8 cellular contexts compared by ENCODE assay signal in the genomic region with DNA sequence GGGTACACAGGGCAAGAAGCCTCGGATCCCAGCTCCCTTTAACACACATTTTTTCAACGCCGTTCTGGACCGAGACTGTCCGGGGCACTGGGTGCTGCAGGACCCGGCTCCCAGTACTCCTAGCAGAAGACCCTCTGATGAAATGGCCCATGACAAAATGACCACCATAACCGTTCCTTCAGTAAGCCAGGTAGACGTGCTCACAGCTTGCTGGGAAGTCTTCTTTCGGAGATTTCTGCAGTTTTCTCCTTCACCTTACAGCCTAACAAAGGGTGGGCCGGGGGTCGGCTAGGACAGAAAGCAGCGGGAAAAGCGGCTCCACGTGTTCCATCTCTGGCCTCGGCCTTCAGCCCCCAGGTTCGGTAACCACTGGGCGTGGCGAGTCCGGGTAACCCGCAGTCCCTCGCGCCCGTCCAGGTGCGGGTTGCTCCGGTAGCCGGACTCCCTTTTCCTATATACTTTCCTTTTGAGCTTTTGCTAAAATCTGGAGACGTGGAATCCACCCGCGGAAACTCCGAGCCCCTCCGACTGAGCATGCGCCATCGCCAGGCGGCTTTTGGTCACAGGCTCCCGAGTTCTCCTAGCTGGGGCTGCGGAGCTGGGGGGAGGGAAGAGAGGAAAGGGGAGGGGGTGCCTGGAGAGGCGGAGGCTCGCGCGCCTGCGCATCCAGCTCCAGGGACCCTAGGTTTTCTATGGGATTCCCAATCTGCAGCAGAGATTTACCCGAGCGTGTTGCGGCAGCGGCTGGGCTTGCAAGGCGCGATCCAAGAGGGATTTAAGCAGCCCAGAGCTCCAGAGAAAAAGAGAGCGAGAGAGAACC. TPM values are rescaled to one million over a fixed set of nuclear protein-coding genes. Genes with fewer than 3 reads are reported as not detected.
DNase-seq lines count a peak whose midpoint lies in the region; ATAC-seq and TF ChIP-seq lines count a peak whose summit lies in the region.

A gene (plus strand): TSS at position 704 of the 820 bp plus-strand sequence. CDS start 51,379 bp downstream, outside the sequence.

- H3K27ac ChIP-seq in OCI-LY3 (ENCODE audit: low read length) (no peak within 1 kb of the TSS), esophagus squamous epithelium (peak within 1 kb of the TSS; percentile 82 to 92 (median 90)), uterus (peak within 1 kb of the TSS; percentile 56 to 71)

- TF ChIP-seq CTCF in OCI-LY3 (IDR thresholded peaks at IDR 0.05; ENCODE audit: low read depth, low read length) (no peak), esophagus squamous epithelium (IDR thresholded peaks at IDR 0.05) (no peak), mucosa of descending colon (IDR thresholded peaks at IDR 0.05) (no peak), uterus (IDR thresholded peaks at IDR 0.05) (peak in 1 of 4 experiments; percentile 17)

- TF ChIP-seq POLR2A in esophagus squamous epithelium (IDR thresholded peaks at IDR 0.05) (peak in 1 of 4 donors; percentile 58), uterus (IDR thresholded peaks at IDR 0.05) (peak in 1 of 2 donors; percentile 36)

- no peaks in the 10 kb centered on the region for H3K79me2 ChIP-seq in OCI-LY3 (ENCODE audit: low read length)

- peaks cover 23% of the 10 kb centered on the region for H3K4me1 ChIP-seq in OCI-LY3 (ENCODE audit: low read length)
- H3K4me1 ChIP-seq in esophagus squamous epithelium = peaks cover 0 to 74% (median 5%) of the 10 kb centered on the region in 3 donors
- peaks cover 3% of the 10 kb centered on the region for H3K4me1 ChIP-seq in mucosa of descending colon (ENCODE audit: low read depth)
- H3K4me1 ChIP-seq in uterus = no peaks in the 10 kb centered on the region

- H3K4me3 ChIP-seq in OCI-LY3 (ENCODE audit: low read length) = peak within 1 kb of the TSS; percentile 85
- peak within 1 kb of the TSS; percentile 42 to 72 (median 61) for H3K4me3 ChIP-seq in esophagus squamous epithelium
- peak within 1 kb of the TSS; percentile 16 for H3K4me3 ChIP-seq in mucosa of descending colon
- H3K4me3 ChIP-seq in uterus = peak within 1 kb of the TSS; percentile 32 to 50

- DNase-seq in HK-2 (ENCODE audit: unreplicated experiment) (peak; percentile 13), esophagus squamous epithelium (lab: John Stamatoyannopoulos, UW) (no peak), mucosa of descending colon (peak; percentile 85 to 92 (median 89)), uterus (peak; percentile 80 to 83), SHP77 (lab: John Stamatoyannopoulos, UW) (no peak)
- DNase-seq in stimulated activated naive CD4-positive, alpha-beta T cell (lab: John Stamatoyannopoulos, UW) = no peak
- DNase-seq in stimulated activated naive CD8-positive, alpha-beta T cell treated with anti-CD3 and anti-CD28 coated beads, Interleukin-15, Interleukin-2, amounts not matched to agents 100 U/mL and 50 U/mL, for 24 hours = no peak

- WGBS in esophagus squamous epithelium, 2 donors = 3 to 6% methylated on average over 22 to 30 of the region's 48 CpGs

- H3K27me3 ChIP-seq in OCI-LY3 (ENCODE audit: low read depth, low read length) (peaks cover 16% of the 10 kb centered on the region), esophagus squamous epithelium (peaks cover 0 to 81% (median 0%) of the 10 kb centered on the region in 4 donors), uterus (peaks cover 0 to 11% of the 10 kb centered on the region in 2 donors)

- H3K4me2 ChIP-seq in OCI-LY3 (ENCODE audit: low read length) = peak within 1 kb of the TSS; percentile 85

- H3K36me3 ChIP-seq in OCI-LY3 (replicated peaks; ENCODE audit: low read depth, low read length) (no peaks in the 10 kb centered on the region), esophagus squamous epithelium (no peaks in the 10 kb centered on the region), mucosa of descending colon (ENCODE audit: low read depth) (no peaks in the 10 kb centered on the region), uterus (no peaks in the 10 kb centered on the region)

- intact Hi-C loops in esophagus squamous epithelium (cut with DNase I) = no loop called here
- intact Hi-C loops in mucosa of descending colon (cut with DNase I, micrococcal nuclease) = no loop called here
- intact Hi-C loops in uterus (cut with DNase I; ENCODE audit: low total_unique reads) = no loop called here

- no peaks in the 10 kb centered on the region for H3K9me3 ChIP-seq in OCI-LY3 (ENCODE audit: insufficient read depth, low read length)
- no peaks in the 10 kb centered on the region for H3K9me3 ChIP-seq in esophagus squamous epithelium
- no peaks in the 10 kb centered on the region for H3K9me3 ChIP-seq in mucosa of descending colon
- no peaks in the 10 kb centered on the region for H3K9me3 ChIP-seq in uterus

- peak within 1 kb of the TSS; percentile 58 for H3K9ac ChIP-seq in OCI-LY3 (ENCODE audit: low read length)

- ATAC-seq in mucosa of descending colon = peak; percentile 69
- ATAC-seq in stimulated activated naive CD8-positive, alpha-beta T cell treated with anti-CD3 and anti-CD28 coated beads, Interleukin-15, Interleukin-2, amounts not matched to agents 100 U/mL and 50 U/mL, for 24 hours = no peak

- no peaks in the 10 kb centered on the region for H4K20me1 ChIP-seq in OCI-LY3 (ENCODE audit: insufficient read depth, low read length)

- H2AFZ ChIP-seq in OCI-LY3 (ENCODE audit: low read depth, low read length) = peak within 1 kb of the TSS; percentile 96

RNA-seq across cellular contexts. Expression of the gene that starts here (rescaled TPM):
- total RNA-seq in esophagus squamous epithelium (10 to 100 TPM; 39.1 to 88.3 (median 51.0) TPM), mucosa of descending colon (1 to 10 TPM; 2.1 to 5.4 (median 2.1) TPM), uterus (1 to 10 TPM in 1 of 4 donors, under 1 TPM in 2, not detected in 1; 0.29 to 1.8 (median 0.61) TPM)

Comparison
In these comparisons a context has a peak if more than half of its experiments do, and no peak if none do; other contexts are left out.
1. RNA of the gene that starts here (total RNA-seq): 39.1 to 88.3 TPM in esophagus squamous epithelium; 2.1 to 5.4 TPM in mucosa of descending colon and 0.29 to 1.8 TPM in uterus; every median in the first group is over 4 times any median in the second.
2. DNase-seq: peak in HK-2 (single experiment), mucosa of descending colon (3 of 3) and uterus (2 of 2); none in esophagus squamous epithelium (single experiment), stimulated activated naive CD4-positive, alpha-beta T cell (0 of 6), SHP77 (0 of 2) and stimulated activated naive CD8-positive, alpha-beta T cell treated with anti-CD3 and anti-CD28 coated beads, Interleukin-15, Interleukin-2, amounts not matched to agents 100 U/mL and 50 U/mL, for 24 hours (single experiment).
3. H3K4me3 ChIP-seq: peak in every context shown above with its lines; median percentile 85 in OCI-LY3; 61 in esophagus squamous epithelium; 41 in uterus; 16 in mucosa of descending colon.